Comparison of ENCODE assay signal across 27 cellular contexts in the genomic region with DNA sequence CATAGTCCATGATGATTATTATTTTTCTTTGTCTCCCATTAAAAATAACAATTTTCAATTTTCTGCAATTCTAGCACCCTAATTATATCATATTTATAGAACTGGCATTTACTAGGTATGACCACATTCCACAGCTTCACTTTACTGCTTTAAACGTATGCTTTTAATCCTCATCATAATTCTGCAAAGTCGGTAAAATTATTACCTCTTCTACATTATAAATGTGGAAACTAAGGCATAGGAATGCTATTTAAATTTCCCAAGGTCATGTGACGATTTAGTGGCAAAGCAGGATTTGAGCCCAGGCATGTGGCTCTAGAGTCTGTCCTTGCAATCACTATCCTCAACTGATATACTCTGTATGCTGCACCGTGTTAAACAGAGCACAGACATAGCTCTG.
"Had no signal": no experiment of that assay in that cellular context is flagged by ENCODE, and none has a peak within 500 bp of the region (broad histone marks: within the 10 kb centered on the region; RNA-seq: fewer than 3 reads in every experiment).

No MANE protein-coding gene starts in this region.

- ATAC-seq: stimulated activated effector memory CD8-positive, alpha-beta T cell treated with anti-CD3 and anti-CD28 coated beads, Interleukin-12 subunit alpha, Interleukin-12 subunit beta, amount 100 ng/mL, for 72 hours; stimulated activated memory B cell treated with anti-CD40 and anti-IgM and Interleukin-4, amounts not matched to agents 10 μg/mL and 1 μg/mL and 100 μg/mL, for 72 hours; stimulated activated naive B cell treated with anti-CD40 and anti-IgM and Interleukin-4, amounts not matched to agents 10 μg/mL and 1 μg/mL and 100 μg/mL, for 72 hours; stimulated activated naive CD8-positive, alpha-beta T cell treated with anti-CD3 and anti-CD28 coated beads, Interleukin-15, amount 100 ng/mL, for 72 hours; stimulated activated naive CD8-positive, alpha-beta T cell treated with anti-CD3 and anti-CD28 coated beads, Interleukin-15, Interleukin-2, amounts not matched to agents 100 U/mL and 50 U/mL, for 24 hours; upper lobe of right lung had no signal

- FAIRE-seq: urothelium cell line had no signal

- H3K4me1 ChIP-seq: stomach, suprapubic skin, testis, thyroid gland, tibial artery, tibial nerve, transverse colon, upper lobe of left lung, upper lobe of right lung, uterus, vagina had no signal

- H3K27ac ChIP-seq: stomach, suprapubic skin, testis, thoracic aorta, thyroid gland, tibial artery, tibial nerve, transverse colon, upper lobe of left lung, upper lobe of right lung, uterus, vagina had no signal

- H3K36me3 ChIP-seq: stomach, suprapubic skin, thoracic aorta, thyroid gland, tibial artery, tibial nerve, transverse colon, upper lobe of left lung, upper lobe of right lung, uterus, vagina had no signal

- H3K4me3 ChIP-seq: stomach, suprapubic skin, testis, thoracic aorta, thyroid gland, tibial artery, tibial nerve, transverse colon, upper lobe of left lung, upper lobe of right lung, uterus, vagina had no signal

- H3K9me3 ChIP-seq: suprapubic skin, testis, thoracic aorta, thyroid gland, upper lobe of right lung, vagina had no signal

- DNase-seq: stimulated activated CD4-positive, alpha-beta T cell treated with anti-CD3 and anti-CD28 coated beads, Interleukin-2, amount 100 ng/mL, for 48 hours; stimulated activated CD4-positive, alpha-beta T cell treated with anti-CD3 and anti-CD28 coated beads, Interleukin-4, amount 100 ng/mL, for 1 hour; stimulated activated CD4-positive, alpha-beta T cell treated with anti-CD3 and anti-CD28 coated beads, Interleukin-4, amount 100 ng/mL, for 24 hours; stimulated activated CD4-positive, alpha-beta T cell treated with anti-CD3 and anti-CD28 coated beads, Interleukin-4, amount 100 ng/mL, for 4 hours; stimulated activated CD8-positive, alpha-beta memory T cell treated with anti-CD3 and anti-CD28 coated beads, Interleukin-4, amount 100 ng/mL, for 48 hours; stimulated activated naive B cell treated with anti-CD40 and anti-IgM and Interleukin-4, amounts not matched to agents 10 μg/mL and 1 μg/mL and 100 μg/mL, for 72 hours; stimulated activated naive CD4-positive, alpha-beta T cell; stimulated activated naive CD4-positive, alpha-beta T cell treated with Interleukin-2 at 50 U/mL for 16 hours; stimulated activated naive CD8-positive, alpha-beta T cell treated with anti-CD3 and anti-CD28 coated beads, Interleukin-15, amount 100 ng/mL, for 72 hours; stimulated activated naive CD8-positive, alpha-beta T cell treated with anti-CD3 and anti-CD28 coated beads, Interleukin-15, Interleukin-2, amounts not matched to agents 100 U/mL and 50 U/mL, for 24 hours; stomach; substantia nigra; testis; thyroid gland; tibial artery; transverse colon; trophoblast cell; upper lobe of left lung; upper lobe of right lung; uterus had no signal

- H3K27me3 ChIP-seq: stomach, suprapubic skin, testis, thyroid gland, tibial artery, tibial nerve, transverse colon, upper lobe of left lung, uterus, vagina had no signal
